Comparison of ENCODE assay signal across 28 cellular contexts in the genomic region with DNA sequence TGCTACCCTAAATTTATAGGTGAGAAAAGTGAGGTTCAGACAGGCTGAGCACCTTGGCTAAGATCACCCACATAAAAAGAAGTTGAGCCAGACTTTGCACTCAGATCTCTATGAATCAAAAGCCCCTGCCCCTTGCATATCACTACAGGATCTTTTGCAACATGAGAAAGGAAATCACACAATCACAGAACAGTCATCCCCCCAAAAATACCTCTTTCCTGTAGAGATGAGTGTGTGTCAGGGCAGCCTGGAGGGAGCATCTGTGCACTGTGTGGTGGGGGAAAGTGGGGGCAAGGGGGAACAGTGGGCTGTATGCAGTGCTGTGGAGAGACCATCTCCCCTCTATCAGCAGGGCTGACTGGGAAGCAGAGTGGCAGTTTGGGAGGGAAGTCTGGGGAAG. TPM values are rescaled to one million over a fixed set of nuclear protein-coding genes. Genes with fewer than 3 reads are reported as not detected.
DNase-seq lines count a peak whose midpoint lies in the region; ATAC-seq, FAIRE-seq and TF ChIP-seq lines count a peak whose summit lies in the region.
"Had no signal": no experiment of that assay in that cellular context is flagged by ENCODE, and none has a peak within 500 bp of the region (broad histone marks: within the 10 kb centered on the region; RNA-seq: fewer than 3 reads in every experiment).

No MANE protein-coding gene starts in this region.

- no peaks in the 10 kb centered on the region for H3K36me3 Mint-ChIP-seq in activated naive CD8-positive, alpha-beta T cell
- no peaks in the 10 kb centered on the region for H3K36me3 Mint-ChIP-seq in activated naive CD8-positive, alpha-beta T cell treated with anti-CD3 and anti-CD28 coated beads for 36 hours
- peaks cover 0 to 5% (median 0%) of the 10 kb centered on the region in 3 donors for H3K36me3 Mint-ChIP-seq in immature natural killer cell
- H3K36me3 Mint-ChIP-seq: activated naive CD4-positive, alpha-beta T cell treated with anti-CD3 and anti-CD28 coated beads, Interleukin-2, amount 50 U/mL, for 24 hours had no signal

- ATAC-seq in HG03139 (IDR thresholded peaks at IDR 0.05; ENCODE audit: unreplicated experiment): no peak
- ATAC-seq: gastrocnemius medialis, GM12878, PC-3 had no signal

- peak; percentile 23 for FAIRE-seq in urothelium cell line (lab: Jason Lieb, UNC)
- FAIRE-seq: GM12878, kidney had no signal

- TF ChIP-seq CTCF in GM13977 (IDR thresholded peaks at IDR 0.05; ENCODE audit: extremely low read depth, insufficient read depth, missing control alignments): no peak

- peaks cover 46% of the 10 kb centered on the region for H3K4me1 Mint-ChIP-seq in activated naive CD8-positive, alpha-beta T cell (ENCODE audit: low read depth)
- H3K4me1 Mint-ChIP-seq in activated naive CD8-positive, alpha-beta T cell treated with anti-CD3 and anti-CD28 coated beads for 36 hours: peaks cover 24% of the 10 kb centered on the region
- peaks cover 46 to 61% of the 10 kb centered on the region in 2 donors for H3K4me1 Mint-ChIP-seq in immature natural killer cell

- peak overlapping the region; percentile 1 for H3K4me3 Mint-ChIP-seq in activated naive CD8-positive, alpha-beta T cell
- no peak overlapping the region for H3K4me3 Mint-ChIP-seq in activated naive CD8-positive, alpha-beta T cell treated with anti-CD3 and anti-CD28 coated beads for 36 hours
- H3K4me3 Mint-ChIP-seq in immature natural killer cell: peak overlapping the region; percentile 8 to 51 (median 47)
- H3K4me3 Mint-ChIP-seq: activated naive CD4-positive, alpha-beta T cell treated with anti-CD3 and anti-CD28 coated beads, Interleukin-2, amount 50 U/mL, for 24 hours; stimulated activated naive CD8-positive, alpha-beta T cell treated with anti-CD3 and anti-CD28 coated beads, Interleukin-15, Interleukin-2, amounts not matched to agents 100 ng/mL and 50 ng/mL, for 24 hours had no signal

- no peak overlapping the region for H3K27ac Mint-ChIP-seq in activated naive CD8-positive, alpha-beta T cell
- no peak overlapping the region for H3K27ac Mint-ChIP-seq in activated naive CD8-positive, alpha-beta T cell treated with anti-CD3 and anti-CD28 coated beads for 36 hours
- peak overlapping the region in 1 of 6 donors; percentile 9 for H3K27ac Mint-ChIP-seq in immature natural killer cell
- H3K27ac Mint-ChIP-seq: activated naive CD4-positive, alpha-beta T cell treated with anti-CD3 and anti-CD28 coated beads, Interleukin-2, amount 50 U/mL, for 24 hours; stimulated activated naive CD8-positive, alpha-beta T cell treated with anti-CD3 and anti-CD28 coated beads, Interleukin-15, Interleukin-2, amounts not matched to agents 100 ng/mL and 50 ng/mL, for 24 hours had no signal

- in situ Hi-C loops in GM13977 (cut with MboI; ENCODE audit: low pct_unique_long_range_greater_than_20kb, low sequenced_read_pairs, unreplicated experiment): no loop called here

- no peaks in the 10 kb centered on the region for H3K9me3 Mint-ChIP-seq in activated naive CD8-positive, alpha-beta T cell (ENCODE audit: low read depth)
- no peaks in the 10 kb centered on the region for H3K9me3 Mint-ChIP-seq in activated naive CD8-positive, alpha-beta T cell treated with anti-CD3 and anti-CD28 coated beads for 36 hours
- no peaks in the 10 kb centered on the region for H3K9me3 Mint-ChIP-seq in immature natural killer cell
- H3K9me3 Mint-ChIP-seq: activated naive CD4-positive, alpha-beta T cell treated with anti-CD3 and anti-CD28 coated beads, Interleukin-2, amount 50 U/mL, for 24 hours; stimulated activated naive CD8-positive, alpha-beta T cell treated with anti-CD3 and anti-CD28 coated beads, Interleukin-15, Interleukin-2, amounts not matched to agents 100 ng/mL and 50 ng/mL, for 24 hours had no signal

- no peak for DNase-seq in activated naive CD8-positive, alpha-beta T cell treated with anti-CD3 and anti-CD28 coated beads for 36 hours
- peak; percentile 23 for DNase-seq in NOMO-1 treated with dmso at 0.1 percent for 144 hours (lab: John Stamatoyannopoulos, UW; ENCODE audit: unreplicated experiment)
- DNase-seq in immature natural killer cell: peak; percentile 65 to 73 (median 69)
- no peak for DNase-seq in urothelium cell line (ENCODE audit: low spot score)
- no peak for DNase-seq in activated CD4-positive, alpha-beta T cell treated with anti-CD3 and anti-CD28 coated beads, Interleukin-2, amount 50 U/mL, for 1 hour
- no peak for DNase-seq in GM13977 (ENCODE audit: low spot score)
- DNase-seq: activated CD8-positive, alpha-beta memory T cell treated with anti-CD3 and anti-CD28 coated beads, Interleukin-2, amount 50 U/mL, for 4 hours; DMS79; effector CD8-positive, alpha-beta T cell; esophagus squamous epithelium; gastrocnemius medialis; Karpas-422; kidney; NCI-H1092 treated with DMSO at 0.1 percent for 48 hours; NCI-H2081; NCI-H345; NCI-H774; occipital lobe; PC-3; retina; SHP77; spleen; stimulated activated CD4-positive, alpha-beta T cell treated with anti-CD3 and anti-CD28 coated beads, Interleukin-4, amount 100 ng/mL, for 1 hour had no signal

- H3K27me3 Mint-ChIP-seq in activated naive CD8-positive, alpha-beta T cell: peaks cover 18% of the 10 kb centered on the region
- peaks cover 30% of the 10 kb centered on the region for H3K27me3 Mint-ChIP-seq in activated naive CD8-positive, alpha-beta T cell treated with anti-CD3 and anti-CD28 coated beads for 36 hours
- peaks cover 17 to 21% (median 19%) of the 10 kb centered on the region in 3 donors for H3K27me3 Mint-ChIP-seq in immature natural killer cell (ENCODE audit: low read depth in 3 of 3)

RNA-seq across cellular contexts. Expression of a gene that starts 46.6 kb away (rescaled TPM):
- total RNA-seq in activated naive CD8-positive, alpha-beta T cell treated with anti-CD3 and anti-CD28 coated beads for 36 hours: under 1 TPM; 0.04 to 0.16 TPM
- polyA plus RNA-seq in immature natural killer cell: 1 to 10 TPM in 1 of 3 donors, not detected in 2; 3.0 TPM
- total RNA-seq: GM12878 had no signal

Comparison
In these comparisons a context has a peak if more than half of its experiments do, and no peak if none do; other contexts are left out.
1. DNase-seq: peak in NOMO-1 treated with dmso at 0.1 percent for 144 hours (single experiment) and immature natural killer cell (3 of 3); none in activated naive CD8-positive, alpha-beta T cell treated with anti-CD3 and anti-CD28 coated beads for 36 hours (single experiment), urothelium cell line (single experiment), activated CD4-positive, alpha-beta T cell treated with anti-CD3 and anti-CD28 coated beads, Interleukin-2, amount 50 U/mL, for 1 hour (single experiment) and GM13977 (single experiment).